Comparison of ENCODE assay signal across 10 cellular contexts in the genomic region with DNA sequence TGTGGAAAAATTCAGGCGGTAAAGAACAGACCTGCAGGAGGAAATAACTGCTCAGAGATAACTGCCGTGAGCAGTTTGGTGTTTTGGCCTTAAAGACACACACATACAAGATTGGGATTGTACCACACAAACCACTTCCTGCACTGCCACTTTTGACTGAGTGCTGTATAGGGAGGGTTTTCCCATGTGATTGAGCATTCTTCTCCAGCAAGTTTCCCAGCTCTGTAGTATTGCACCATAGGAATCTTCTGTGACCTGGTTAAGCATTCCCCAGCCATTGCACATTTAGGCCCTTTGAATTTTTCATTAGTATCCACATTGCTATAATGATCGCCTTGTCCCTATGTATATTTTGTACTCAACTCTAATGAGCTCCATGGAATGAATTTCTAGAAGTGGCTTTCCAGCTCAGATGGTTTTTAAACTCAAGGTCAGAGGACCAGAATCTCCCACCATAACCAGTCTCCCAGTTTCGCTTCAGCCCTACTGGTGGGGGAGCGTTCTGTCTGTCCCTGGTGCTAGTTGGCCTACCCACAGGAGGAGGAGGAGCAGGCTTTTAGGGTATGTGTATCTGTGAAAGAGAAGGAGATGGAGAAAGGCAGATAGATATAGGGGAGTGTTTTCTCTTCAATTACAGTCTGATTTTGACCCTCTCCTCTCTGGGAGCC. TPM values are rescaled to one million over a fixed set of nuclear protein-coding genes. Genes with fewer than 3 reads are reported as not detected.
DNase-seq lines count a peak whose midpoint lies in the region; ATAC-seq, FAIRE-seq and TF ChIP-seq lines count a peak whose summit lies in the region.
"Had no signal": no experiment of that assay in that cellular context is flagged by ENCODE, and none has a peak within 500 bp of the region (broad histone marks: within the 10 kb centered on the region; RNA-seq: fewer than 3 reads in every experiment).

No MANE protein-coding gene starts in this region.

- intact Hi-C loops in HepG2 (cut with micrococcal nuclease; ENCODE audit: unreplicated experiment): no loop called here
- intact Hi-C loops in Caco-2 (cut with micrococcal nuclease; ENCODE audit: unreplicated experiment): no loop called here

- TF ChIP-seq RAD21 in HepG2 (CRISPR knock-in tag; IDR thresholded peaks at IDR 0.05): no peak

- H3K9me3 ChIP-seq in HepG2 (ENCODE audit: low read length) (no peaks in the 10 kb centered on the region), MG63 (no peaks in the 10 kb centered on the region), Caco-2 (no peaks in the 10 kb centered on the region)

- no peaks in the 10 kb centered on the region for H3K4me1 ChIP-seq in HepG2 (ENCODE audit: insufficient read depth, low read length)
- H3K4me1 ChIP-seq in Caco-2: no peaks in the 10 kb centered on the region

- TF ChIP-seq POLR2A in HepG2 (IDR thresholded peaks at IDR 0.05; ENCODE audit: insufficient read depth in 1 of 2, low read depth in 2 of 2, low read length in 2 of 2): no peak

- H3K79me2 ChIP-seq in HepG2 (ENCODE audit: insufficient read depth, low read length): no peaks in the 10 kb centered on the region

- TF ChIP-seq EP300 in HepG2 (IDR thresholded peaks at IDR 0.05; ENCODE audit: low read depth in 2 of 2, low read length in 2 of 2) (no peak), HepG2 (CRISPR knock-in tag; IDR thresholded peaks at IDR 0.05; ENCODE audit: borderline replicate concordance) (no peak)

- H3K4me3 Mint-ChIP-seq in Caco-2 (ENCODE audit: unreplicated experiment): no peak overlapping the region

- H3K27ac ChIP-seq in HepG2 (ENCODE audit: extremely low read length, insufficient read depth, low read length): no peak overlapping the region
- H3K27ac ChIP-seq: 22Rv1 had no signal

- H3K9me3 Mint-ChIP-seq in Caco-2 (ENCODE audit: unreplicated experiment): no peaks in the 10 kb centered on the region

- no peak overlapping the region for H3K4me2 ChIP-seq in HepG2 (ENCODE audit: low read depth, low read length)

- CTCF ChIA-PET in HepG2 (lab: Yijun Ruan, JAX; ENCODE audit: low intra/inter-chr PET ratio, low total read pairs): no interaction called here
- CTCF ChIA-PET in Caco-2 (lab: Charles Lee): no interaction called here

- H3K27me3 Mint-ChIP-seq in Caco-2 (ENCODE audit: insufficient read depth, unreplicated experiment): peaks cover 4% of the 10 kb centered on the region

- ATAC-seq in HepG2: no peak

- no peaks in the 10 kb centered on the region for H3K4me1 Mint-ChIP-seq in Caco-2 (ENCODE audit: low read depth, unreplicated experiment)

- H3K27me3 ChIP-seq in HepG2 (ENCODE audit: control insufficient read depth in 1 of 2, insufficient read depth in 2 of 2, low read length in 2 of 2) (peaks cover 1 to 23% of the 10 kb centered on the region in 2 experiments; a peak in 3 of 5 replicates), MG63 (no peaks in the 10 kb centered on the region), Caco-2 (replicated peaks; ENCODE audit: control insufficient read depth, insufficient read depth, low read length) (no peaks in the 10 kb centered on the region)

- no TSS peak for BruUV-seq in HepG2 (replicated peaks; lab: Mats Ljungman, UMichigan)
- BruUV-seq in Caco-2 (replicated peaks; lab: Mats Ljungman, UMichigan): no TSS peak

- H2AFZ ChIP-seq in HepG2 (ENCODE audit: low read length): no peak overlapping the region

- H4K20me1 ChIP-seq in HepG2 (ENCODE audit: insufficient read depth, low read length): no peaks in the 10 kb centered on the region

- POLR2A ChIA-PET in HepG2 (lab: Yijun Ruan, JAX): no interaction called here
- POLR2A ChIA-PET in Caco-2 (lab: Charles Lee): no interaction called here

- H3K4me3 ChIP-seq in HepG2 (replicated peaks in 1 of 3; ENCODE audit: insufficient read depth in 1 of 3, low read depth in 2 of 3, low read length in 3 of 3) (no peak overlapping the region), MG63 (no peak overlapping the region), Caco-2 (ENCODE audit: low read depth, low read length) (no peak overlapping the region)

- peak; percentile 28 for DNase-seq in SKM-1 treated with dmso at 0.1 percent for 144 hours (lab: John Stamatoyannopoulos, UW; ENCODE audit: unreplicated experiment)
- DNase-seq in SKM-1 (lab: John Stamatoyannopoulos, UW; ENCODE audit: unreplicated experiment): no peak
- DNase-seq in HT1080 (ENCODE audit: low read depth): peak; percentile 93
- peak; percentile 74 for DNase-seq in activated effector memory CD4-positive, alpha-beta T cell treated with anti-CD3 and anti-CD28 coated beads, Interleukin-2, amount 50 U/mL, for 16 hours
- DNase-seq in HepG2 (ENCODE audit: low spot score): no peak
- no peak for DNase-seq in MG63
- DNase-seq in GM13976 (ENCODE audit: low spot score): no peak
- DNase-seq in Caco-2: no peak

- WGBS in HepG2 (ENCODE audit: low lambda C conversion rate): 7% methylated on average over 5 of the region's 5 CpGs

- in situ Hi-C loops in HepG2 (cut with HindIII; ENCODE audit: extremely low pct_ligation_motif_present, low pct_unique_long_range_greater_than_20kb): no loop called here
- in situ Hi-C loops in GM13976 (cut with MboI; ENCODE audit: low sequenced_read_pairs, unreplicated experiment): no loop called here

- H3K9ac ChIP-seq in HepG2 (ENCODE audit: insufficient read depth, low read depth, low read length): no peak overlapping the region

- no peaks in the 10 kb centered on the region for H3K36me3 Mint-ChIP-seq in Caco-2 (ENCODE audit: insufficient read depth, unreplicated experiment)

- no peak overlapping the region for H3K27ac Mint-ChIP-seq in Caco-2 (ENCODE audit: unreplicated experiment)

- no peak for FAIRE-seq in HepG2 (lab: Jason Lieb, UNC)
- FAIRE-seq: TTC549 had no signal

- no peaks in the 10 kb centered on the region for H3K36me3 ChIP-seq in HepG2 (replicated peaks in 1 of 2; ENCODE audit: control insufficient read depth in 1 of 2, insufficient read depth in 2 of 2, low read length in 2 of 2)
- H3K36me3 ChIP-seq in MG63: no peaks in the 10 kb centered on the region; the same call in 1 of the 2 replicates
- H3K36me3 ChIP-seq in Caco-2 (ENCODE audit: control insufficient read depth, insufficient read depth, low read length): no peaks in the 10 kb centered on the region

- TF ChIP-seq CTCF in HepG2 (CRISPR knock-in tag; IDR thresholded peaks at IDR 0.05): no peak
- no peak for TF ChIP-seq CTCF in GM13976 (IDR thresholded peaks at IDR 0.05; ENCODE audit: borderline replicate concordance, control extremely low read depth, extremely low read depth, insufficient read depth, missing control alignments)
- no peak for TF ChIP-seq CTCF in Caco-2 (IDR thresholded peaks at IDR 0.05; ENCODE audit: insufficient read depth in 1 of 2, low read depth in 1 of 2, low read length in 1 of 2, severe bottlenecking in 1 of 2, unreplicated experiment in 1 of 2)

TF ChIP-seq in HepG2, 621 proteins besides CTCF, POLR2A, EP300 and RAD21:
- TF ChIP-seq CEBPB (IDR thresholded peaks at IDR 0.05; ENCODE audit: borderline replicate concordance, low read depth, low read length): peak; percentile 8; the same call in 1 of the 2 replicates
- no peak for TF ChIP-seq ZNF234 (CRISPR knock-in tag; conservative IDR thresholded peaks at IDR 0.05)
TF ChIP-seq in HepG2: peak in this region for 1.

RNA-seq across cellular contexts. Expression of a gene that starts 9.3 kb away (rescaled TPM):
- total RNA-seq in HT1080 (2014; rRNA removed; shearing (Covaris generic)): 23.0 and 41.9 TPM in 2 replicates
- 42.5 and 42.8 TPM in 2 replicates for polyA plus RNA-seq in HT1080 (2015; cell fraction: cytosol; rRNA removed)
- 47.5 and 57.6 TPM in 2 replicates for polyA plus RNA-seq in HT1080 (2015; cell fraction: nucleus; rRNA removed)
- not detected in 2 replicates for total RNA-seq in HepG2 (2016; rRNA removed; fragmentation: Illumina TruSeq; extraction: Trizol)
- total RNA-seq in HepG2 (2016; cell fraction: cytosol; rRNA removed; fragmentation: Illumina TruSeq; extraction: Trizol; ENCODE audit: low read depth): not detected in 2 replicates
- not detected in 2 replicates for total RNA-seq in HepG2 (2016; cell fraction: insoluble cytoplasmic fraction; rRNA removed; fragmentation: Illumina TruSeq; extraction: Trizol)
- not detected in 2 replicates for total RNA-seq in HepG2 (2016; cell fraction: membrane; rRNA removed; fragmentation: Illumina TruSeq; extraction: Trizol)
- total RNA-seq in HepG2 (2016; cell fraction: nucleus; rRNA removed; fragmentation: Illumina TruSeq; extraction: Trizol): not detected in 2 replicates
- polyA plus RNA-seq in HepG2 (2011; rRNA removed): 0.05 and 0.24 TPM in 2 replicates
- polyA plus RNA-seq in HepG2 (2011; cell fraction: cytosol; rRNA removed): 0.13 and 0.16 TPM in 2 replicates
- 0.33 TPM in 1 of 2 replicates, not detected in the other for polyA plus RNA-seq in HepG2 (2011; cell fraction: nucleus; rRNA removed)
- polyA plus RNA-seq in HepG2 (2012): 0.19 TPM in 1 of 2 replicates, not detected in the other
- not detected in 2 replicates for polyA plus RNA-seq in HepG2 (2016; cell fraction: cytosol; fragmentation: Illumina TruSeq; extraction: Trizol; ENCODE audit: low read depth)
- not detected in 2 replicates for polyA plus RNA-seq in HepG2 (2016; cell fraction: insoluble cytoplasmic fraction; fragmentation: Illumina TruSeq; extraction: Trizol; ENCODE audit: low read depth)
- not detected in 2 replicates for polyA plus RNA-seq in HepG2 (2016; cell fraction: membrane; fragmentation: Illumina TruSeq; extraction: Trizol; ENCODE audit: low read depth)
- not detected in 2 replicates for polyA plus RNA-seq in HepG2 (2016; cell fraction: nucleus; fragmentation: Illumina TruSeq; extraction: Trizol; ENCODE audit: insufficient read depth, low read depth)
- polyA minus RNA-seq in HepG2 (2011; rRNA and poly(A)+ RNA removed; ENCODE audit: low replicate concordance): 0.52 and 13.0 TPM in 2 replicates
- not detected in 2 replicates for polyA minus RNA-seq in HepG2 (2011; cell fraction: cytosol; rRNA and poly(A)+ RNA removed)
- polyA minus RNA-seq in HepG2 (2011; cell fraction: nucleus; rRNA and poly(A)+ RNA removed): not detected in 2 replicates
- total RNA-seq in MG63 (2014; rRNA removed; shearing (Covaris generic); ENCODE audit: low replicate concordance): 34.5 and 61.3 TPM in 2 replicates
- total RNA-seq in Caco-2 (2022): 3.7 and 4.3 TPM in 2 replicates

Comparison
In these comparisons a context has a peak if more than half of its experiments do, and no peak if none do; other contexts are left out.
1. DNase-seq: peak in SKM-1 treated with dmso at 0.1 percent for 144 hours (single experiment), HT1080 (single experiment) and activated effector memory CD4-positive, alpha-beta T cell treated with anti-CD3 and anti-CD28 coated beads, Interleukin-2, amount 50 U/mL, for 16 hours (single experiment); none in SKM-1 (single experiment), HepG2 (single experiment), MG63 (single experiment), GM13976 (single experiment) and Caco-2 (0 of 2).